Comparison of ENCODE assay signal across 34 cellular contexts in the genomic region with DNA sequence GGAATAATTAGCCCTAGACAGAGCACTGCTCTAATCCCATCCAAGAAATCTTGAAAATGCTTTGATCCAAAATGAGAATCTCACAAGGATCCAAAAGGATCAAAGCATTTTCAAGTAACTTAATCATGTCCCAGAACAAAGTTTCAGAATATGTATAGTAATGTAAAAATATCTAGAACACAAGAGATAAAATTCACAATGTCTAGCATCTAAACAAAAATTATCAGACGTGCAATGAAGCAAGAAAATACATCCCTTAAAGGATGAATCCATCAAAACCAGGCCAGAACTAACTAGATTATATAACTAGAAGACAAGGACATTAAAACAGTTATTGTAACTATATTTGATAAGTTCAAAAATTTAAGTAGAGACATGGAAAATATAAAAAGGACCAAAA.
"Had no signal": no experiment of that assay in that cellular context is flagged by ENCODE, and none has a peak within 500 bp of the region (broad histone marks: within the 10 kb centered on the region; RNA-seq: fewer than 3 reads in every experiment).

No MANE protein-coding gene starts in this region.

- DNase-seq: Karpas-422, Kasumi-1, MG63, MM.1S, MV-4-11, NCI-H1048, NCI-H1092, NCI-H1092 treated with DMSO at 0.1 percent for 48 hours, NCI-H1105, NCI-H1105 treated with DMSO at 0.1 percent for 48 hours, NCI-H1417, NCI-H1417 treated with DMSO at 0.1 percent for 48 hours, NCI-H1436, NCI-H1436 treated with DMSO at 0.1 percent for 48 hours, NCI-H146, NCI-H1694, NCI-H1694 treated with DMSO at 0.1 percent for 48 hours, NCI-H187, NCI-H187 treated with DMSO at 0.1 percent for 48 hours, NCI-H1930, NCI-H2029, NCI-H2029 treated with DMSO at 0.1 percent for 48 hours, NCI-H2081, NCI-H2081 treated with DMSO at 0.1 percent for 48 hours, NCI-H2107, NCI-H2171, NCI-H2171 treated with DMSO at 0.1 percent for 48 hours, NCI-H2227 treated with DMSO at 0.1 percent for 48 hours, NCI-H226, NCI-H345, NCI-H446, NCI-H446 treated with DMSO at 0.1 percent for 48 hours, NCI-H510A, NCI-H510A treated with DMSO at 0.1 percent for 48 hours had no signal

- H3K4me3 ChIP-seq: MG63 had no signal

- H3K36me3 ChIP-seq: MG63 had no signal
